13 cellular contexts compared by ENCODE assay signal in genomic region chr5:157519579-157520253, GRCh38. TPM values are rescaled to one million over a fixed set of nuclear protein-coding genes. Genes with fewer than 3 reads are reported as not detected.
DNase-seq lines count a peak whose midpoint lies in the region; ATAC-seq, FAIRE-seq and TF ChIP-seq lines count a peak whose summit lies in the region.
"Had no signal": no experiment of that assay in that cellular context is flagged by ENCODE, and none has a peak within 500 bp of the region (broad histone marks: within the 10 kb centered on the region; RNA-seq: fewer than 3 reads in every experiment).

No MANE protein-coding gene starts in this region.

- FAIRE-seq in GM12891 (lab: Jason Lieb, UNC) = no peak
- FAIRE-seq: bronchial epithelial cell had no signal

- DNase-seq in GM12891 (ENCODE audit: insufficient read length, low spot score) = peak; percentile 37
- DNase-seq in activated T-helper 1 cell treated with anti-CD3 and anti-CD28 coated beads, Interleukin-12 subunit alpha, Interleukin-12 subunit beta, Interleukin-2, Interleukin-4 antibody, amounts not matched to agents 30 ng/mL and 10 ng/mL and 1 ng/mL, durations not matched to agents 14 hours and 24 hours and 36 hours (ENCODE audit: low spot score) = no peak
- no peak for DNase-seq in H4 (ENCODE audit: low spot score)
- no peak for DNase-seq in stimulated activated CD4-positive, alpha-beta T cell treated with anti-CD3 and anti-CD28 coated beads, Interleukin-15, amount 100 ng/mL, for 24 hours
- DNase-seq in activated T-cell treated with anti-CD3 and anti-CD28 coated beads, Interleukin-2, amount 50 U/mL, for 4 hours = no peak
- no peak for DNase-seq in AML-193 (lab: John Stamatoyannopoulos, UW)
- DNase-seq: NCI-H1930 had no signal

- H3K4me1 Mint-ChIP-seq in activated T-helper 1 cell treated with anti-CD3 and anti-CD28 coated beads, Interleukin-12 subunit alpha, Interleukin-12 subunit beta, Interleukin-2, Interleukin-4 antibody, amounts not matched to agents 30 ng/mL and 10 ng/mL and 1 ng/mL, durations not matched to agents 14 hours and 24 hours and 36 hours (ENCODE audit: low read depth) = peaks cover 84% of the 10 kb centered on the region
- H3K4me1 Mint-ChIP-seq in activated T-cell treated with anti-CD3 and anti-CD28 coated beads, Interleukin-2, amount 50 U/mL, for 4 hours (ENCODE audit: low read depth) = peaks cover 9% of the 10 kb centered on the region

- no peaks in the 10 kb centered on the region for H3K27me3 Mint-ChIP-seq in activated T-helper 1 cell treated with anti-CD3 and anti-CD28 coated beads, Interleukin-12 subunit alpha, Interleukin-12 subunit beta, Interleukin-2, Interleukin-4 antibody, amounts not matched to agents 30 ng/mL and 10 ng/mL and 1 ng/mL, durations not matched to agents 14 hours and 24 hours and 36 hours (ENCODE audit: insufficient read depth)
- H3K27me3 Mint-ChIP-seq in activated T-cell treated with anti-CD3 and anti-CD28 coated beads, Interleukin-2, amount 50 U/mL, for 4 hours (ENCODE audit: low read depth) = no peaks in the 10 kb centered on the region

- ATAC-seq in GM19043 (IDR thresholded peaks at IDR 0.05; ENCODE audit: low read depth, unreplicated experiment) (peak; percentile 47), HG02840 (IDR thresholded peaks at IDR 0.05; ENCODE audit: low FRiP score, unreplicated experiment) (peak; percentile 71)
- ATAC-seq in activated T-cell treated with anti-CD3 and anti-CD28 coated beads, Interleukin-2, amount 50 U/mL, for 4 hours = no peak
- ATAC-seq: HCT116, Panc1 had no signal

- peak; percentile 35; the same call in 1 of the 2 replicates for TF ChIP-seq POLR2A in GM12891 (IDR thresholded peaks at IDR 0.05; ENCODE audit: low read depth, low read length)

- H3K27ac Mint-ChIP-seq in activated T-helper 1 cell treated with anti-CD3 and anti-CD28 coated beads, Interleukin-12 subunit alpha, Interleukin-12 subunit beta, Interleukin-2, Interleukin-4 antibody, amounts not matched to agents 30 ng/mL and 10 ng/mL and 1 ng/mL, durations not matched to agents 14 hours and 24 hours and 36 hours = peak overlapping the region; percentile 23

- no peaks in the 10 kb centered on the region for H3K9me3 Mint-ChIP-seq in activated T-helper 1 cell treated with anti-CD3 and anti-CD28 coated beads, Interleukin-12 subunit alpha, Interleukin-12 subunit beta, Interleukin-2, Interleukin-4 antibody, amounts not matched to agents 30 ng/mL and 10 ng/mL and 1 ng/mL, durations not matched to agents 14 hours and 24 hours and 36 hours
- no peaks in the 10 kb centered on the region for H3K9me3 Mint-ChIP-seq in activated T-cell treated with anti-CD3 and anti-CD28 coated beads, Interleukin-2, amount 50 U/mL, for 4 hours

- no peak overlapping the region for H3K4me3 Mint-ChIP-seq in activated T-helper 1 cell treated with anti-CD3 and anti-CD28 coated beads, Interleukin-12 subunit alpha, Interleukin-12 subunit beta, Interleukin-2, Interleukin-4 antibody, amounts not matched to agents 30 ng/mL and 10 ng/mL and 1 ng/mL, durations not matched to agents 14 hours and 24 hours and 36 hours
- H3K4me3 Mint-ChIP-seq in activated T-cell treated with anti-CD3 and anti-CD28 coated beads, Interleukin-2, amount 50 U/mL, for 4 hours = no peak overlapping the region

- H3K36me3 Mint-ChIP-seq in activated T-helper 1 cell treated with anti-CD3 and anti-CD28 coated beads, Interleukin-12 subunit alpha, Interleukin-12 subunit beta, Interleukin-2, Interleukin-4 antibody, amounts not matched to agents 30 ng/mL and 10 ng/mL and 1 ng/mL, durations not matched to agents 14 hours and 24 hours and 36 hours (ENCODE audit: low read depth) = peaks cover 65% of the 10 kb centered on the region
- H3K36me3 Mint-ChIP-seq in activated T-cell treated with anti-CD3 and anti-CD28 coated beads, Interleukin-2, amount 50 U/mL, for 4 hours (ENCODE audit: insufficient read depth) = peaks cover 3% of the 10 kb centered on the region

- intact Hi-C loops in activated T-helper 1 cell treated with anti-CD3 and anti-CD28 coated beads, Interleukin-12 subunit alpha, Interleukin-12 subunit beta, Interleukin-2, Interleukin-4 antibody, amounts not matched to agents 30 ng/mL and 10 ng/mL and 1 ng/mL, durations not matched to agents 14 hours and 24 hours and 36 hours (cut with micrococcal nuclease) = loop anchor here (1.0 kb wide), 2 partner anchors 9 to 19 kb away; no protein-coding TSS in a partner anchor

TF ChIP-seq in GM12891, 5 proteins besides CTCF, POLR2A, EP300 and RAD21:
- TF ChIP-seq POU2F2 (IDR thresholded peaks at IDR 0.05; ENCODE audit: low read depth, low read length) (no peak; the same call in 1 of the 2 replicates), POLR2AphosphoS5 (IDR thresholded peaks at IDR 0.05; ENCODE audit: low read depth, low read length) (no peak), TAF1 (IDR thresholded peaks at IDR 0.05; ENCODE audit: low read depth, low read length) (no peak), SPI1 (IDR thresholded peaks at IDR 0.05; ENCODE audit: low read depth, low read length) (peak; percentile 87), PAX5 (IDR thresholded peaks at IDR 0.05; ENCODE audit: insufficient read depth, low read length, severe bottlenecking) (no peak)

RNA-seq across cellular contexts. Expression of gene ADAM19, which starts 55.9 kb away (rescaled TPM):
- polyA plus RNA-seq in GM12891 (2012; ENCODE audit: low read depth, missing spikeins) = 8.8 TPM
- total RNA-seq in activated T-helper 1 cell treated with anti-CD3 and anti-CD28 coated beads, Interleukin-12 subunit alpha, Interleukin-12 subunit beta, Interleukin-2, Interleukin-4 antibody, amounts not matched to agents 30 ng/mL and 10 ng/mL and 1 ng/mL, durations not matched to agents 14 hours and 24 hours and 36 hours = 341 and 348 TPM in 2 replicates
- total RNA-seq in H4 (2014; rRNA removed; shearing (Covaris generic)) = 4.9 and 5.6 TPM in 2 replicates
- 10 to 100 TPM; 37.9 to 54.9 (median 49.2) TPM for total RNA-seq in activated T-cell treated with anti-CD3 and anti-CD28 coated beads, Interleukin-2, amount 50 U/mL, for 4 hours

RNA-seq across cellular contexts. Expression of gene NIPAL4, which starts 59.7 kb away (rescaled TPM):
- polyA plus RNA-seq in GM12891 (2012; ENCODE audit: low read depth, missing spikeins) = 1.2 TPM
- 2.2 and 2.3 TPM in 2 replicates for total RNA-seq in activated T-helper 1 cell treated with anti-CD3 and anti-CD28 coated beads, Interleukin-12 subunit alpha, Interleukin-12 subunit beta, Interleukin-2, Interleukin-4 antibody, amounts not matched to agents 30 ng/mL and 10 ng/mL and 1 ng/mL, durations not matched to agents 14 hours and 24 hours and 36 hours
- not detected in 2 replicates for total RNA-seq in H4 (2014; rRNA removed; shearing (Covaris generic))
- 1 to 10 TPM; 3.7 to 5.0 (median 3.8) TPM for total RNA-seq in activated T-cell treated with anti-CD3 and anti-CD28 coated beads, Interleukin-2, amount 50 U/mL, for 4 hours
- total RNA-seq: myocyte had no signal

Comparison
In these comparisons a context has a peak if more than half of its experiments do, and no peak if none do; other contexts are left out.
1. ATAC-seq: peak in GM19043 (single experiment) and HG02840 (single experiment); none in activated T-cell treated with anti-CD3 and anti-CD28 coated beads, Interleukin-2, amount 50 U/mL, for 4 hours (0 of 2).